In genomic region chr18:51064256-51064655, GRCh38 we compare ENCODE assay signal across 20 cellular contexts.
"Had no signal": no experiment of that assay in that cellular context is flagged by ENCODE, and none has a peak within 500 bp of the region (broad histone marks: within the 10 kb centered on the region; RNA-seq: fewer than 3 reads in every experiment).

No MANE protein-coding gene starts in this region.

- H3K9me3 Mint-ChIP-seq: activated CD4-positive, alpha-beta T cell treated with anti-CD3 and anti-CD28 coated beads, Interleukin-2, amount 10 ng/mL, durations not matched to agents 7 days and 5 days; activated T-helper 1 cell treated with anti-CD3 and anti-CD28 coated beads, Interleukin-12 subunit alpha, Interleukin-12 subunit beta, Interleukin-2, Interleukin-4 antibody, amounts not matched to agents 30 ng/mL and 10 ng/mL and 1 ng/mL, durations not matched to agents 14 hours and 24 hours and 36 hours; dendritic cell treated with granulocyte-macrophage colony-stimulating factor and Interleukin-4, amounts not matched to agents 40 ng/mL and 50 ng/mL, for 4 days had no signal

- ATAC-seq: gastroesophageal sphincter, left lung had no signal

- H3K27me3 Mint-ChIP-seq: activated CD4-positive, alpha-beta T cell treated with anti-CD3 and anti-CD28 coated beads, Interleukin-2, amount 10 ng/mL, durations not matched to agents 7 days and 5 days; dendritic cell treated with granulocyte-macrophage colony-stimulating factor and Interleukin-4, amounts not matched to agents 40 ng/mL and 50 ng/mL, for 4 days had no signal

- H3K4me3 Mint-ChIP-seq: activated CD4-positive, alpha-beta T cell treated with anti-CD3 and anti-CD28 coated beads, Interleukin-2, amount 10 ng/mL, durations not matched to agents 7 days and 5 days; activated T-helper 1 cell treated with anti-CD3 and anti-CD28 coated beads, Interleukin-12 subunit alpha, Interleukin-12 subunit beta, Interleukin-2, Interleukin-4 antibody, amounts not matched to agents 30 ng/mL and 10 ng/mL and 1 ng/mL, durations not matched to agents 14 hours and 24 hours and 36 hours; dendritic cell treated with granulocyte-macrophage colony-stimulating factor and Interleukin-4, amounts not matched to agents 40 ng/mL and 50 ng/mL, for 4 days had no signal

- FAIRE-seq: endothelial cell of umbilical vein, urothelium cell line had no signal

- H3K27ac Mint-ChIP-seq: activated CD4-positive, alpha-beta T cell treated with anti-CD3 and anti-CD28 coated beads, Interleukin-2, amount 10 ng/mL, durations not matched to agents 7 days and 5 days; activated T-helper 1 cell treated with anti-CD3 and anti-CD28 coated beads, Interleukin-12 subunit alpha, Interleukin-12 subunit beta, Interleukin-2, Interleukin-4 antibody, amounts not matched to agents 30 ng/mL and 10 ng/mL and 1 ng/mL, durations not matched to agents 14 hours and 24 hours and 36 hours; dendritic cell treated with granulocyte-macrophage colony-stimulating factor and Interleukin-4, amounts not matched to agents 40 ng/mL and 50 ng/mL, for 4 days had no signal

- DNase-seq: activated CD4-positive, alpha-beta T cell treated with anti-CD3 and anti-CD28 coated beads, Interleukin-2, amount 10 ng/mL, durations not matched to agents 7 days and 5 days; activated CD8-positive, alpha-beta memory T cell treated with anti-CD3 and anti-CD28 coated beads, Interleukin-2, amount 50 U/mL, for 4 hours; activated gamma-delta T cell treated with Interleukin-2 at 50 U/mL for 16 hours; cerebellar nuclear complex; effector CD8-positive, alpha-beta T cell; heart left ventricle; left lung; midbrain; retina; stimulated activated CD4-positive, alpha-beta T cell treated with anti-CD3 and anti-CD28 coated beads, Interleukin-12 subunit alpha, Interleukin-12 subunit beta, amount 100 ng/mL, for 4 hours; stimulated activated CD4-positive, alpha-beta T cell treated with anti-CD3 and anti-CD28 coated beads, Interleukin-1b, Interleukin-23, amount 100 ng/mL, for 48 hours; stimulated activated CD8-positive, alpha-beta memory T cell treated with anti-CD3 and anti-CD28 coated beads, Interleukin-4, amount 100 ng/mL, for 48 hours; stimulated activated naive CD4-positive, alpha-beta T cell treated with Interleukin-2 at 50 U/mL for 16 hours; T1000; tibial artery had no signal
